ENCODE assay signal across 12 cellular contexts in the genomic region with DNA sequence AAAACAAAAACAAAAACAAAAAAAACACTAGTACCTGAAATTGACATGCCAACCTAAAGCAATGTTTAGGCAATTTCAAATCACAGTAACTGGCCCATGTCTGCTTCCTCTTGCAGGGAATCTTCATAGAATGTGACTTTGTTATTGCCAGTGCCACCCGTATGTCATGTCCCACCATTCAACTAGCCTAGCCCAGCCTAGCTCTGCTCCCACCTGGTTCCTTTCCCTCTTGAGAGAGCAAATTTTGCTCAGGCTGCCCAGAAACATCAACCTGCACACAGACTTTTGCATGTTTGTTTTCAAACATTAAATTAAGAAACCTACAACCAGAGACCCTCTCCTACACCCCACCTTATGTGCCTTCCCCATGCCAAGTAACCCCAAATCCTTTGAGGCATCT.
DNase-seq lines count a peak whose midpoint lies in the region; ATAC-seq and TF ChIP-seq lines count a peak whose summit lies in the region.
"Had no signal": no experiment of that assay in that cellular context is flagged by ENCODE, and none has a peak within 500 bp of the region (broad histone marks: within the 10 kb centered on the region; RNA-seq: fewer than 3 reads in every experiment).

No MANE protein-coding gene starts in this region.

- H4K20me1 ChIP-seq in IMR-90 (ENCODE audit: insufficient read depth, low read length): peaks cover 24% of the 10 kb centered on the region

- H3K4me3 Mint-ChIP-seq in nephron: peak overlapping the region; percentile 85 to 86 (median 86)

- peaks cover 34% of the 10 kb centered on the region for H3K4me1 Mint-ChIP-seq in nephron

- H3K27ac ChIP-seq in A673 (ENCODE audit: low read depth, low read length, poor library complexity, severe bottlenecking): peak overlapping the region; percentile 72
- H3K27ac ChIP-seq in IMR-90 (ENCODE audit: insufficient read depth, low read length): peak overlapping the region; percentile 91
- H3K27ac ChIP-seq in testis: peak overlapping the region in 1 of 2 donors; percentile 6

- H3K36me3 ChIP-seq in A673 (ENCODE audit: insufficient read depth, low read length, poor library complexity, severe bottlenecking) (peaks cover 16% of the 10 kb centered on the region), IMR-90 (ENCODE audit: control insufficient read depth, insufficient read depth, low read length) (peaks cover 15% of the 10 kb centered on the region), testis (ENCODE audit: low read depth, missing control alignments) (no peaks in the 10 kb centered on the region)

- peak overlapping the region; percentile 74 for H3K9ac ChIP-seq in IMR-90 (ENCODE audit: low read depth, low read length)

- BruUV-seq in A673 (replicated peaks; lab: Mats Ljungman, UMichigan) (no TSS peak), IMR-90 (replicated peaks; lab: Mats Ljungman, UMichigan) (no TSS peak)

- H4K8ac ChIP-seq in IMR-90 (ENCODE audit: low read depth in 2 of 2, low read length in 2 of 2): peak overlapping the region; percentile 89 to 95

- ATAC-seq in IMR-90 (ENCODE audit: low read depth) (no peak), GM18517 (IDR thresholded peaks at IDR 0.05; ENCODE audit: unreplicated experiment) (no peak), GM18519 (IDR thresholded peaks at IDR 0.05; ENCODE audit: low FRiP score, unreplicated experiment) (no peak)

- H2AFZ ChIP-seq in IMR-90 (replicated peaks; ENCODE audit: low read length, poor library complexity): no peak overlapping the region

- H3K14ac ChIP-seq in IMR-90 (replicated peaks; ENCODE audit: low read depth, low read length): peak overlapping the region; percentile 97

- DNase-seq in A673 (ENCODE audit: low spot score): no peak
- DNase-seq in IMR-90: no peak
- DNase-seq in dermis blood vessel endothelial cell: peak; percentile 9
- DNase-seq in NAMALWA (ENCODE audit: low spot score): no peak
- DNase-seq in testis: no peak
- DNase-seq: DND-41; NCI-H1694 treated with DMSO at 0.1 percent for 48 hours; stimulated activated CD4-positive, alpha-beta T cell treated with anti-CD3 and anti-CD28 coated beads, Interleukin-4, amount 100 ng/mL, for 4 hours; SW 1271 had no signal

- peak overlapping the region; percentile 74 for H4K5ac ChIP-seq in IMR-90 (ENCODE audit: low read depth, low read length)

- peak overlapping the region; percentile 95 for H3K18ac ChIP-seq in IMR-90 (ENCODE audit: low read depth, low read length)

- peak overlapping the region; percentile 46 for H3K4me3 ChIP-seq in A673 (ENCODE audit: low read depth, low read length, poor library complexity, severe bottlenecking)
- peak overlapping the region; percentile 43; the same call in 1 of the 2 replicates for H3K4me3 ChIP-seq in IMR-90 (ENCODE audit: insufficient read depth, low read depth, low read length)
- H3K4me3 ChIP-seq in testis: no peak overlapping the region

- in situ Hi-C loops in IMR-90 (cut with MboI; ENCODE audit: low sequenced_read_pairs): loop anchor here (10.0 kb wide), 1 partner anchor 238 kb away; no protein-coding TSS in a partner anchor

- no peaks in the 10 kb centered on the region for H3K9me3 Mint-ChIP-seq in nephron

- POLR2A ChIA-PET in A673 (lab: Charles Lee; ENCODE audit: low non-redundant PET) (no interaction called here), IMR-90 (lab: Charles Lee; ENCODE audit: unreplicated experiment) (no interaction called here)

- H3K9me1 ChIP-seq in IMR-90 (ENCODE audit: insufficient read depth, low read length): peaks cover 9% of the 10 kb centered on the region

- H3K4me2 ChIP-seq in IMR-90 (ENCODE audit: low read depth, low read length): peak overlapping the region; percentile 77

- H3K79me1 ChIP-seq in IMR-90 (ENCODE audit: low read depth in 1 of 2, low read length in 2 of 2): peaks cover 14 to 26% of the 10 kb centered on the region in 2 experiments

- H2BK5ac ChIP-seq in IMR-90 (ENCODE audit: low read depth, low read length, poor library complexity, severe bottlenecking): peak overlapping the region; percentile 92

- H2AK9ac ChIP-seq in IMR-90 (replicated peaks; ENCODE audit: low read depth, low read length, poor library complexity): no peak overlapping the region

- no peak for TF ChIP-seq CTCF in A673 (conservative IDR thresholded peaks at IDR 0.05; ENCODE audit: low read depth, low read length)
- TF ChIP-seq CTCF in IMR-90 (conservative IDR thresholded peaks at IDR 0.05; ENCODE audit: low read depth, low read length): no peak
- TF ChIP-seq CTCF in nephron (IDR thresholded peaks at IDR 0.05; ENCODE audit: unreplicated experiment in 3 of 3): no peak
- no peak for TF ChIP-seq CTCF in testis (IDR thresholded peaks at IDR 0.05)

- H3K56ac ChIP-seq in IMR-90 (ENCODE audit: extremely low read depth, insufficient read depth, low read length): peak overlapping the region; percentile 86

- peak overlapping the region; percentile 75 for H2BK15ac ChIP-seq in IMR-90 (ENCODE audit: low read depth, low read length)

- H3K27ac Mint-ChIP-seq in nephron: peak overlapping the region; percentile 42 to 68 (median 51)

- H3K27me3 ChIP-seq in A673 (replicated peaks; ENCODE audit: insufficient read depth, low read depth, low read length, poor library complexity) (no peaks in the 10 kb centered on the region), IMR-90 (ENCODE audit: control insufficient read depth, insufficient read depth, low read length) (no peaks in the 10 kb centered on the region), testis (no peaks in the 10 kb centered on the region)

- 100% methylated on average over 1 of the region's 1 CpG; no CpG with 5 or more reads in 1 of the 2 experiments for WGBS in IMR-90 (ENCODE audit: extremely low coverage in 2 of 2, insufficient read length in 1 of 2), 2 experiments
- 53 to 83% methylated on average over 1 of the region's 1 CpG for WGBS in testis, 2 donors

- peaks cover 24% of the 10 kb centered on the region for H3K27me3 Mint-ChIP-seq in nephron (ENCODE audit: low read depth)

- TF ChIP-seq POLR2A in IMR-90 (IDR thresholded peaks at IDR 0.05; ENCODE audit: low read depth, low read length): no peak
- TF ChIP-seq POLR2A in testis (IDR thresholded peaks at IDR 0.05): no peak

- intact Hi-C loops in A673 (cut with micrococcal nuclease; ENCODE audit: unreplicated experiment) (loop anchor here (5.0 to 10.0 kb wide), 2 partner anchors 340 to 498 kb away; no protein-coding TSS in a partner anchor), IMR-90 (cut with micrococcal nuclease) (loop anchor here (5.0 kb wide), 1 partner anchor 260 kb away; no protein-coding TSS in a partner anchor), testis (cut with DNase I; ENCODE audit: low total_unique reads) (loop anchor here (5.0 to 10.0 kb wide), 2 partner anchors 468 to 645 kb away; no protein-coding TSS in a partner anchor)

- dilution Hi-C loops in IMR-90 (cut with HindIII; ENCODE audit: low sequenced_read_pairs, unreplicated experiment): no loop called here

- peak overlapping the region; percentile 94 for H2BK120ac ChIP-seq in IMR-90 (ENCODE audit: low read depth, low read length)

- CTCF ChIA-PET in A673 (lab: Charles Lee): interaction anchor here (0.6 to 1.8 kb wide), 6 partner anchors 11 to 705 kb away, joined by 3 to 11 read pairs (median 4); no protein-coding TSS in a partner anchor
- CTCF ChIA-PET in IMR-90 (lab: Yijun Ruan, JAX): interaction anchor here (1.1 to 1.4 kb wide), 2 partner anchors 245 to 646 kb away, joined by 3 to 6 read pairs; no protein-coding TSS in a partner anchor

- H3K4ac ChIP-seq in IMR-90 (ENCODE audit: low read depth, low read length): peak overlapping the region; percentile 94

- peak overlapping the region; percentile 89 for H2BK20ac ChIP-seq in IMR-90 (ENCODE audit: low read depth, low read length)

- peak overlapping the region; percentile 90 for H4K91ac ChIP-seq in IMR-90 (ENCODE audit: insufficient read depth, low read depth, low read length)

- H3K4me1 ChIP-seq in A673 (ENCODE audit: insufficient read depth, low read length, poor library complexity, severe bottlenecking) (peaks cover 7% of the 10 kb centered on the region), IMR-90 (ENCODE audit: control insufficient read depth, insufficient read depth, low read length) (peaks cover 9% of the 10 kb centered on the region), testis (peaks cover 20% of the 10 kb centered on the region)

- H3K9me3 ChIP-seq in A673 (ENCODE audit: low read depth, low read length, poor library complexity, severe bottlenecking) (no peaks in the 10 kb centered on the region), IMR-90 (ENCODE audit: control insufficient read depth, insufficient read depth, low read length) (no peaks in the 10 kb centered on the region), testis (no peaks in the 10 kb centered on the region)

- TF ChIP-seq RAD21 in IMR-90 (IDR thresholded peaks at IDR 0.05; ENCODE audit: low read length): no peak

- H3K23ac ChIP-seq in IMR-90 (ENCODE audit: low read depth, low read length): peak overlapping the region; percentile 95

- peak overlapping the region; percentile 81 for H2AK5ac ChIP-seq in IMR-90 (ENCODE audit: low read depth, low read length)

- H3K36me3 Mint-ChIP-seq in nephron (ENCODE audit: low read depth): peaks cover 15% of the 10 kb centered on the region

TF ChIP-seq in IMR-90, 13 proteins besides CTCF, POLR2A, EP300 and RAD21 (continues in another document):
- TF ChIP-seq CHD1 (IDR thresholded peaks at IDR 0.05; ENCODE audit: low read depth, low read length) (no peak), NFE2L2 (IDR thresholded peaks at IDR 0.05; ENCODE audit: low read depth, low read length) (no peak), BHLHE40 (IDR thresholded peaks at IDR 0.05; ENCODE audit: low read depth, low read length) (no peak), RCOR1 (IDR thresholded peaks at IDR 0.05; ENCODE audit: insufficient replicate concordance, low read length) (no peak), SMC3 (IDR thresholded peaks at IDR 0.05; ENCODE audit: low read depth, low read length) (no peak), MAFK (IDR thresholded peaks at IDR 0.05; ENCODE audit: low read depth, low read length) (no peak), USF2 (IDR thresholded peaks at IDR 0.05; ENCODE audit: low read depth, low read length) (no peak), CEBPB (IDR thresholded peaks at IDR 0.05; ENCODE audit: low read depth, low read length) (no peak), MXI1 (IDR thresholded peaks at IDR 0.05; ENCODE audit: borderline replicate concordance, low read depth, low read length) (no peak), FOS (IDR thresholded peaks at IDR 0.05; ENCODE audit: low read depth, low read length) (no peak)

Comparison
In these comparisons a context has a peak if more than half of its experiments do, and no peak if none do; other contexts are left out.
1. H3K4me3 ChIP-seq: peak in A673 (single experiment) and IMR-90 (single experiment); none in testis (0 of 2).